ENCODE assay signal across 28 cellular contexts in genomic region chr13:57425531-57425930, GRCh38.
"Had no signal": no experiment of that assay in that cellular context is flagged by ENCODE, and none has a peak within 500 bp of the region (broad histone marks: within the 10 kb centered on the region; RNA-seq: fewer than 3 reads in every experiment).

No MANE protein-coding gene starts in this region.

- ATAC-seq: activated naive CD4-positive, alpha-beta T cell treated with anti-CD3 and anti-CD28 coated beads, Interleukin-2, amount 50 U/mL, for 72 hours; activated naive CD8-positive, alpha-beta T cell treated with anti-CD3 and anti-CD28 coated beads, Interleukin-2, amount 50 U/mL, for 24 hours; activated T-cell treated with anti-CD3 and anti-CD28 coated beads, Interleukin-2, amount 50 U/mL, for 4 hours; activated T-cell treated with anti-CD3 and anti-CD28 coated beads, Interleukin-2, amount 50 U/mL, for 72 hours; activated T-helper 17 cell treated with anti-CD3 and anti-CD28 coated beads, Interleukin-2, amount 50 U/mL, for 72 hours; body of pancreas had no signal

- DNase-seq: activated effector memory CD4-positive, alpha-beta T cell treated with anti-CD3 and anti-CD28 coated beads, Interleukin-2, amount 50 U/mL, for 16 hours; activated effector memory CD4-positive, alpha-beta T cell treated with Interleukin-2 at 50 U/mL for 16 hours; activated gamma-delta T cell; activated gamma-delta T cell treated with Interleukin-2 at 50 U/mL for 16 hours; activated naive CD4-positive, alpha-beta T cell; activated naive CD4-positive, alpha-beta T cell treated with anti-CD3 and anti-CD28 coated beads for 36 hours; activated naive CD4-positive, alpha-beta T cell treated with anti-CD3 and anti-CD28 coated beads, Interleukin-2, amount 10 ng/mL, durations not matched to agents 7 days and 5 days; activated naive CD4-positive, alpha-beta T cell treated with anti-CD3 and anti-CD28 coated beads, Interleukin-2, amount 50 U/mL, for 16 hours; activated naive CD4-positive, alpha-beta T cell treated with Interleukin-2 at 50 U/mL for 16 hours; activated naive CD8-positive, alpha-beta T cell treated with anti-CD3 and anti-CD28 coated beads for 36 hours; activated naive CD8-positive, alpha-beta T cell treated with anti-CD3 and anti-CD28 coated beads, Interleukin-2, amount 10 ng/mL, durations not matched to agents 7 days and 5 days; activated naive CD8-positive, alpha-beta T cell treated with anti-CD3 and anti-CD28 coated beads, Interleukin-2, amount 50 U/mL, for 24 hours; activated T-cell treated with anti-CD3 and anti-CD28 coated beads, Interleukin-2, amount 50 U/mL, for 1 hour; activated T-cell treated with anti-CD3 and anti-CD28 coated beads, Interleukin-2, amount 50 U/mL, for 24 hours; activated T-cell treated with anti-CD3 and anti-CD28 coated beads, Interleukin-2, amount 50 U/mL, for 4 hours; activated T-cell treated with anti-CD3 and anti-CD28 coated beads, Interleukin-2, amount 50 U/mL, for 48 hours; activated T-cell treated with anti-CD3 and anti-CD28 coated beads, Interleukin-2, amount 50 U/mL, for 72 hours; adrenal gland; amniotic stem cell; amygdala; anterior cingulate cortex; aorta; body of pancreas; brain microvascular endothelial cell; central memory CD4-positive, alpha-beta T cell; cerebellar nuclear complex had no signal
